ENCODE assay signal across 20 cellular contexts in the genomic region with DNA sequence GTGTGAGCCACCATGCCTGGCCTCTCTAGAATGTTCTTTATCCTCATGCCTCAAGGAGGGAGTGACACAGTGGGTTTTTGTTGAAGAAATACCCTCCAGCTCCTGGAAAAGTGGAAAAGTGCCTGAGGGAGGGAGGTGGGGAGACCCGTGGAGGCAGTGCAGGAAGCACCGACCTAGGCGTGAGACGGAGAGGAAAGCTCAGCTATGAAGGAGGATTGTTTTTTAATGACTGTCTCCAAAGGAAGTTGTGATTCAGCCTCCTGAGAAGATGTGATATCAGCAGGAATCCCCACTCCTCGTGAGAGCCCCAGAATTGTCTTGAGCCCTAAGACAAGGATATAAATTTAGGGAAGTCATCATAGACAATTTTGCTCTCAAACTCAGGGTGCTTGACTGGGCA. TPM values are rescaled to one million over a fixed set of nuclear protein-coding genes. Genes with fewer than 3 reads are reported as not detected.
DNase-seq lines count a peak whose midpoint lies in the region; ATAC-seq, FAIRE-seq and TF ChIP-seq lines count a peak whose summit lies in the region.
"Had no signal": no experiment of that assay in that cellular context is flagged by ENCODE, and none has a peak within 500 bp of the region (broad histone marks: within the 10 kb centered on the region; RNA-seq: fewer than 3 reads in every experiment).

No MANE protein-coding gene starts in this region.

- peak overlapping the region in 1 of 2 experiments; percentile 45; a peak in 2 of 4 replicates for H3K27ac ChIP-seq in SK-N-SH (ENCODE audit: low read depth in 2 of 2, low read length in 1 of 2)
- H3K27ac ChIP-seq: gastrocnemius medialis, Peyer's patch, right atrium auricular region, uterus had no signal

- H3K36me3 ChIP-seq in SK-N-SH (replicated peaks in 1 of 2; ENCODE audit: control insufficient read depth in 1 of 2, insufficient read depth in 2 of 2, low read length in 1 of 2): no peaks in the 10 kb centered on the region
- H3K36me3 ChIP-seq: gastrocnemius medialis, Peyer's patch, right atrium auricular region, uterus had no signal

- DNase-seq in SK-N-SH (no peak), HTR-8/SVneo (ENCODE audit: insufficient read length, low spot score) (no peak), choroid plexus epithelial cell (ENCODE audit: low read depth) (peak; percentile 19), non-pigmented ciliary epithelial cell (ENCODE audit: low read depth) (peak; percentile 44), T-helper 1 cell (no peak), GM13976 (ENCODE audit: low spot score) (no peak)
- DNase-seq: 8988T; activated naive CD8-positive, alpha-beta T cell treated with anti-CD3 and anti-CD28 coated beads, Interleukin-2, amount 50 U/mL, for 24 hours; gastrocnemius medialis; H9; NCI-H1092 treated with DMSO at 0.1 percent for 48 hours; NCI-H2029; NK-92 treated with Interleukin-12 subunit alpha and Interleukin-12 subunit beta, amount 100 ng/mL, for 24 hours; Peyer's patch; substantia nigra; uterus had no signal

- no peaks in the 10 kb centered on the region for H3K79me2 ChIP-seq in SK-N-SH (ENCODE audit: insufficient read depth)

- in situ Hi-C loops in GM13976 (cut with MboI; ENCODE audit: low sequenced_read_pairs, unreplicated experiment): no loop called here

- peaks cover 0 to 8% of the 10 kb centered on the region in 2 experiments; a peak in 2 of 4 replicates for H3K4me1 ChIP-seq in SK-N-SH (ENCODE audit: control insufficient read depth in 1 of 2, insufficient read depth in 2 of 2, low read depth in 1 of 2, low read length in 1 of 2)
- H3K4me1 ChIP-seq: gastrocnemius medialis, Peyer's patch, right atrium auricular region, uterus had no signal

- H3K9me2 ChIP-seq in SK-N-SH: no peaks in the 10 kb centered on the region

- H3K4me3 ChIP-seq in SK-N-SH (ENCODE audit: low read depth in 2 of 2, low read length in 1 of 2) (no peak overlapping the region), choroid plexus epithelial cell (ENCODE audit: low read depth, low read length) (no peak overlapping the region)
- H3K4me3 ChIP-seq: gastrocnemius medialis, Peyer's patch, right atrium auricular region, uterus had no signal

- peak; percentile 76 for FAIRE-seq in HTR-8/SVneo (lab: Jason Lieb, UNC)
- FAIRE-seq: GM12892 had no signal

- no peaks in the 10 kb centered on the region for H3K27me3 ChIP-seq in SK-N-SH (ENCODE audit: insufficient read depth)
- H3K27me3 ChIP-seq: gastrocnemius medialis, Peyer's patch, right atrium auricular region, uterus had no signal

- no peaks in the 10 kb centered on the region for H4K20me1 ChIP-seq in SK-N-SH (ENCODE audit: insufficient read depth)

- H3K9me3 ChIP-seq in SK-N-SH: no peaks in the 10 kb centered on the region
- H3K9me3 ChIP-seq: gastrocnemius medialis, Peyer's patch, right atrium auricular region, uterus had no signal

- no peak overlapping the region for H3K9ac ChIP-seq in SK-N-SH

- peak overlapping the region; percentile 37; the same call in 1 of the 2 replicates for H3K4me2 ChIP-seq in SK-N-SH

- TF ChIP-seq CTCF in SK-N-SH (IDR thresholded peaks at IDR 0.05): no peak
- no peak for TF ChIP-seq CTCF in choroid plexus epithelial cell (conservative IDR thresholded peaks at IDR 0.05; ENCODE audit: low read depth, low read length)
- no peak for TF ChIP-seq CTCF in GM13976 (IDR thresholded peaks at IDR 0.05; ENCODE audit: borderline replicate concordance, control extremely low read depth, extremely low read depth, insufficient read depth, missing control alignments)

- TF ChIP-seq EP300 in SK-N-SH (IDR thresholded peaks at IDR 0.05; ENCODE audit: borderline replicate concordance in 1 of 2, low read depth in 1 of 2, low read length in 1 of 2): no peak

- TF ChIP-seq RAD21 in SK-N-SH (IDR thresholded peaks at IDR 0.05; ENCODE audit: low read length): no peak

- peaks cover 9% of the 10 kb centered on the region for H3F3A ChIP-seq in SK-N-SH (replicated peaks; ENCODE audit: insufficient read depth)

- 33% methylated on average over 5 of the region's 5 CpGs for WGBS in SK-N-SH (ENCODE audit: low lambda C conversion rate)

- POLR2A ChIA-PET in SK-N-SH (lab: Yijun Ruan, JAX): no interaction called here

- H2AFZ ChIP-seq in SK-N-SH (ENCODE audit: low read depth): peak overlapping the region; percentile 72; the same call in 1 of the 2 replicates

- ATAC-seq in SK-N-SH treated with all-trans-retinoic acid at 6 μM for 48 hours (no peak; the same call in 2 of the 3 replicates), GM21526 (IDR thresholded peaks at IDR 0.05; ENCODE audit: low FRiP score, unreplicated experiment) (no peak)
- ATAC-seq: activated naive CD8-positive, alpha-beta T cell treated with anti-CD3 and anti-CD28 coated beads, Interleukin-2, amount 50 U/mL, for 24 hours; gastrocnemius medialis had no signal

- CTCF ChIA-PET in SK-N-SH (lab: Yijun Ruan, JAX): interaction anchor here (0.8 to 7.0 kb wide), 8 partner anchors 29 to 1338 kb away, joined by 3 to 81 read pairs (median 4); partner anchors contain the start of gene TLE3

TF ChIP-seq in SK-N-SH, 30 proteins besides CTCF, POLR2A, EP300 and RAD21:
- TF ChIP-seq TAF1 (IDR thresholded peaks at IDR 0.05; ENCODE audit: borderline replicate concordance, low read depth, low read length) (no peak), FOSL2 (IDR thresholded peaks at IDR 0.05; ENCODE audit: borderline replicate concordance, low read depth) (peak; percentile 51; the same call in 1 of the 2 replicates), MXI1 (IDR thresholded peaks at IDR 0.05; ENCODE audit: low read depth, low read length) (no peak)

TF ChIP-seq in SK-N-SH treated with all-trans-retinoic acid at 6 μM for 48 hours, 23 proteins besides CTCF, POLR2A, EP300 and RAD21:
- TF ChIP-seq OSR1 (CRISPR knock-in tag; IDR thresholded peaks at IDR 0.05): no peak

RNA-seq across cellular contexts. Expression of gene RPLP1, which starts 21.7 kb away (rescaled TPM):
- 1,514 and 1,792 TPM in 2 replicates for polyA plus RNA-seq in SK-N-SH (2012; rRNA removed)
- polyA plus RNA-seq in SK-N-SH (2012; cell fraction: cytosol; rRNA removed): 1,001 and 1,355 TPM in 2 replicates
- 360 and 521 TPM in 2 replicates for polyA plus RNA-seq in SK-N-SH (2012; cell fraction: nucleus; rRNA removed)

Comparison
In these comparisons a context has a peak if more than half of its experiments do, and no peak if none do; other contexts are left out.
1. DNase-seq: peak in choroid plexus epithelial cell (single experiment) and non-pigmented ciliary epithelial cell (single experiment); none in SK-N-SH (single experiment), HTR-8/SVneo (single experiment), T-helper 1 cell (0 of 5) and GM13976 (single experiment).